ENCODE assay signal across 10 cellular contexts in genomic region chr9:129319076-129319937, GRCh38.
DNase-seq lines count a peak whose midpoint lies in the region; ATAC-seq and TF ChIP-seq lines count a peak whose summit lies in the region.
"Had no signal": no experiment of that assay in that cellular context is flagged by ENCODE, and none has a peak within 500 bp of the region (broad histone marks: within the 10 kb centered on the region; RNA-seq: fewer than 3 reads in every experiment).

No MANE protein-coding gene starts in this region.

- 74 to 84% (median 80%) methylated on average over 22 to 30 of the region's 30 CpGs for WGBS in adrenal gland, 4 donors

- TF ChIP-seq POLR2A in adrenal gland (IDR thresholded peaks at IDR 0.05), result no peak

- H3K4me1 ChIP-seq in KMS-11 (ENCODE audit: low read depth, poor library complexity, severe bottlenecking), result peaks cover 53% of the 10 kb centered on the region
- H3K4me1 ChIP-seq in adrenal gland (replicated peaks in 1 of 2), result peaks cover 21 to 86% of the 10 kb centered on the region in 2 donors
- peaks cover 71% of the 10 kb centered on the region for H3K4me1 ChIP-seq in stomach smooth muscle (ENCODE audit: control insufficient read depth, insufficient read depth, low read length)
- peaks cover 10% of the 10 kb centered on the region for H3K4me1 ChIP-seq in OCI-LY7 (ENCODE audit: insufficient read depth, low read length, poor library complexity, severe bottlenecking)
- peaks cover 14% of the 10 kb centered on the region for H3K4me1 ChIP-seq in effector memory CD4-positive, alpha-beta T cell (ENCODE audit: control insufficient read depth, insufficient read depth, low read length, poor library complexity, severe bottlenecking)

- peak overlapping the region; percentile 29; the same call in 1 of the 2 replicates for H2AFZ ChIP-seq in KMS-11 (ENCODE audit: low read depth)
- H2AFZ ChIP-seq in OCI-LY7 (ENCODE audit: low read length), result no peak overlapping the region

- TF ChIP-seq CTCF in KMS-11 (conservative IDR thresholded peaks at IDR 0.05; ENCODE audit: low read depth, low read length), result no peak
- TF ChIP-seq CTCF in adrenal gland (IDR thresholded peaks at IDR 0.05), result no peak
- no peak for TF ChIP-seq CTCF in OCI-LY7 (conservative IDR thresholded peaks at IDR 0.05; ENCODE audit: low read length)

- H4K20me1 ChIP-seq in KMS-11 (ENCODE audit: insufficient read depth) (no peaks in the 10 kb centered on the region), OCI-LY7 (ENCODE audit: insufficient read depth, low read length) (no peaks in the 10 kb centered on the region)

- H3K9ac ChIP-seq in KMS-11 (peak overlapping the region; percentile 80; the same call in 1 of the 2 replicates), stomach smooth muscle (ENCODE audit: low read length in 2 of 2) (peak overlapping the region in 1 of 2 donors; percentile 71)

- DNase-seq in adrenal gland, result peak in 3 of 7 donors; percentile 27 to 61 (median 28)
- DNase-seq in medulla oblongata (ENCODE audit: extremely low spot score), result peak; percentile 48
- no peak for DNase-seq in OCI-LY7 (ENCODE audit: low spot score)
- no peak for DNase-seq in effector memory CD4-positive, alpha-beta T cell
- DNase-seq: NCI-H1105 treated with DMSO at 0.1 percent for 48 hours had no signal

- no peak for ATAC-seq in GM18511 (IDR thresholded peaks at IDR 0.05; ENCODE audit: unreplicated experiment)
- no peak for ATAC-seq in GM21786 (IDR thresholded peaks at IDR 0.05; ENCODE audit: unreplicated experiment)
- ATAC-seq: HCT116 had no signal

- H3K27ac ChIP-seq in KMS-11 (peak overlapping the region; percentile 95), adrenal gland (peak overlapping the region in 4 of 5 donors; percentile 35 to 92 (median 81)), stomach smooth muscle (ENCODE audit: low read length) (peak overlapping the region; percentile 85), OCI-LY7 (ENCODE audit: low read depth, low read length, poor library complexity, severe bottlenecking) (no peak overlapping the region)
- no peak overlapping the region for H3K27ac ChIP-seq in effector memory CD4-positive, alpha-beta T cell (ENCODE audit: insufficient read depth, low read length, poor library complexity, severe bottlenecking)

- CTCF ChIA-PET in OCI-LY7 (lab: Charles Lee; ENCODE audit: unreplicated experiment), result interaction anchor here (0.5 to 0.6 kb wide), 3 partner anchors 12 to 189 kb away, joined by 3 to 8 read pairs (median 3); no protein-coding TSS in a partner anchor

- POLR2A ChIA-PET in OCI-LY7 (lab: Charles Lee), result interaction anchor here (0.6 kb wide), 1 partner anchor 1437 kb away, joined by 4 read pairs; no protein-coding TSS in a partner anchor

- H3K9me3 ChIP-seq in adrenal gland (replicated peaks in 1 of 3), result no peaks in the 10 kb centered on the region
- H3K9me3 ChIP-seq in stomach smooth muscle (ENCODE audit: control insufficient read depth in 2 of 2, low read length in 2 of 2), result no peaks in the 10 kb centered on the region
- H3K9me3 ChIP-seq in OCI-LY7 (ENCODE audit: low read length), result no peaks in the 10 kb centered on the region
- H3K9me3 ChIP-seq in effector memory CD4-positive, alpha-beta T cell (ENCODE audit: control insufficient read depth, low read length), result no peaks in the 10 kb centered on the region

- no TSS peak for BruUV-seq in OCI-LY7 (replicated peaks; lab: Mats Ljungman, UMichigan)

- H3K27me3 ChIP-seq in KMS-11 (ENCODE audit: insufficient read depth, low read depth) (no peaks in the 10 kb centered on the region), adrenal gland (no peaks in the 10 kb centered on the region), stomach smooth muscle (ENCODE audit: control insufficient read depth in 1 of 2, insufficient read depth in 2 of 2, low read length in 2 of 2) (no peaks in the 10 kb centered on the region)
- no peaks in the 10 kb centered on the region for H3K27me3 ChIP-seq in effector memory CD4-positive, alpha-beta T cell (replicated peaks; ENCODE audit: control insufficient read depth, insufficient read depth, low read length, poor library complexity, severe bottlenecking)

- H3K79me2 ChIP-seq in KMS-11 (ENCODE audit: insufficient read depth, low read depth), result no peaks in the 10 kb centered on the region
- no peaks in the 10 kb centered on the region for H3K79me2 ChIP-seq in OCI-LY7 (ENCODE audit: insufficient read depth, low read depth, low read length)

- no peak overlapping the region for H3K4me3 ChIP-seq in KMS-11 (IDR thresholded peaks at IDR 0.05; ENCODE audit: insufficient read depth, low read depth, low read length)
- no peak overlapping the region for H3K4me3 ChIP-seq in adrenal gland
- no peak overlapping the region for H3K4me3 ChIP-seq in stomach smooth muscle (ENCODE audit: low read length in 2 of 2)
- no peak overlapping the region for H3K4me3 ChIP-seq in OCI-LY7 (ENCODE audit: low read depth, low read length, poor library complexity, severe bottlenecking)
- no peak overlapping the region for H3K4me3 ChIP-seq in effector memory CD4-positive, alpha-beta T cell (ENCODE audit: insufficient read depth, low read depth, low read length, poor library complexity, severe bottlenecking)

- H3K36me3 ChIP-seq in KMS-11 (ENCODE audit: insufficient read depth) (no peaks in the 10 kb centered on the region), adrenal gland (replicated peaks in 1 of 2) (no peaks in the 10 kb centered on the region), stomach smooth muscle (ENCODE audit: control insufficient read depth in 2 of 2, insufficient read depth in 2 of 2, low read length in 2 of 2) (no peaks in the 10 kb centered on the region), OCI-LY7 (ENCODE audit: insufficient read depth, low read length) (no peaks in the 10 kb centered on the region)
- no peaks in the 10 kb centered on the region for H3K36me3 ChIP-seq in effector memory CD4-positive, alpha-beta T cell (ENCODE audit: control insufficient read depth, insufficient read depth, low read length)

- H3K9me2 ChIP-seq in OCI-LY7 (ENCODE audit: insufficient read depth, low read length), result no peaks in the 10 kb centered on the region

- H3K4me2 ChIP-seq in KMS-11 (peak overlapping the region; percentile 98), OCI-LY7 (ENCODE audit: low read length) (no peak overlapping the region)

- intact Hi-C loops in adrenal gland (cut with DNase I), result no loop called here
- intact Hi-C loops in OCI-LY7 (cut with micrococcal nuclease; ENCODE audit: unreplicated experiment), result no loop called here

Comparison
In these comparisons a context has a peak if more than half of its experiments do, and no peak if none do; other contexts are left out.
1. H3K27ac ChIP-seq: peak in KMS-11 (single experiment), adrenal gland (4 of 5) and stomach smooth muscle (single experiment); none in OCI-LY7 (single experiment) and effector memory CD4-positive, alpha-beta T cell (single experiment).